Comparison of ENCODE assay signal across 9 cellular contexts in the genomic region with DNA sequence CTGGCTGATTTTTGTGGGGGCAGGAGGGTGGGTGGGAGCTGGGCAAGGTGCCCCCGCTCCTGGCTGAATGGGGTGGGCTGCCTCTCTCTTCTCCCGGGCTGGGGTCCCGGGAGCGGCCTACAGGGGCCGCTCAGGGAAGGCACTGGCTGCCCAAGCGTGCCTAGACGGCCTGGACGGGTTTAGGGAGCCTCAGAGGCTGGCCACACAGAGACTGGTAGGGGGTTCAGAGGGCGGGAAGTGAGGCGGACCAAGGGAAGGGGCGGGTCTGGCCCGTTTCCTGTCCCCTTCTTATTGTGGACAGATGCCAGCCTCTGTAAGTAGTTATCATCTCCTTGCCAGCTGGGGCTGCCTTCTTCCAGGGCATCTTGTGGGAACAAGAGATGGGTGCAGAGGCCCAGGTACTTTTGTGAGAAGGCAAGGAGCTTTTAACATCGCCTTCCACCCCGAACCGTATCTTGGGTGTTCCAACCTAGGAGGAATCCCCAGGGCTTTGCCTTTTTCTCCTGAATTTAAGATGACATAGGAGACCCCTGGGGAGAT. TPM values are rescaled to one million over a fixed set of nuclear protein-coding genes. Genes with fewer than 3 reads are reported as not detected.
DNase-seq lines count a peak whose midpoint lies in the region; FAIRE-seq and TF ChIP-seq lines count a peak whose summit lies in the region.
"Had no signal": no experiment of that assay in that cellular context is flagged by ENCODE, and none has a peak within 500 bp of the region (broad histone marks: within the 10 kb centered on the region; RNA-seq: fewer than 3 reads in every experiment).

No MANE protein-coding gene starts in this region.

- no peak overlapping the region for H2BK12ac ChIP-seq in H9 (ENCODE audit: insufficient read length, low read depth, low read length)

- H3K9me2 ChIP-seq in SU-DHL-6 (replicated peaks; ENCODE audit: insufficient read depth, low read length): no peaks in the 10 kb centered on the region

- H3K9me3 ChIP-seq in H9 (ENCODE audit: control insufficient read depth, low read depth, low read length): no peaks in the 10 kb centered on the region
- no peaks in the 10 kb centered on the region for H3K9me3 ChIP-seq in SU-DHL-6 (ENCODE audit: insufficient read depth, low read length)
- H3K9me3 ChIP-seq in esophagus muscularis mucosa: no peaks in the 10 kb centered on the region

- no peak overlapping the region for H3K14ac ChIP-seq in H9 (ENCODE audit: insufficient read depth, low read length)

- H3K4me2 ChIP-seq in H9 (ENCODE audit: insufficient read depth, insufficient read length, low read length) (peak overlapping the region; percentile 81), SU-DHL-6 (ENCODE audit: low read depth, low read length, poor library complexity, severe bottlenecking) (peak overlapping the region; percentile 92)
- H3K4me2 ChIP-seq: PC-9 had no signal

- H3K23me2 ChIP-seq in H9 (ENCODE audit: insufficient read length, low read depth, low read length, poor library complexity, severe bottlenecking): peaks cover 5% of the 10 kb centered on the region

- H3K27me3 Mint-ChIP-seq in H9 (ENCODE audit: low read depth): peaks cover 42% of the 10 kb centered on the region
- H3K27me3 Mint-ChIP-seq in nephron progenitor cell (ENCODE audit: low read depth, poor library complexity): peaks cover 62% of the 10 kb centered on the region

- H2BK5ac ChIP-seq in H9 (ENCODE audit: insufficient read length, low read length): no peak overlapping the region

- H3K9me3 Mint-ChIP-seq in H9 (no peaks in the 10 kb centered on the region; a peak in 1 of 5 replicates), nephron progenitor cell (no peaks in the 10 kb centered on the region)

- H3K4me3 ChIP-seq in SU-DHL-6 (ENCODE audit: insufficient read depth, low read length, poor library complexity, severe bottlenecking) (peak overlapping the region; percentile 61), esophagus muscularis mucosa (peak overlapping the region; percentile 55 to 65 (median 62))
- H3K4me3 ChIP-seq: PC-9 had no signal

- H3T11ph ChIP-seq in H9 (ENCODE audit: low read length): no peak overlapping the region

- H3K36me3 ChIP-seq in SU-DHL-6 (ENCODE audit: low read length) (no peaks in the 10 kb centered on the region), esophagus muscularis mucosa (peaks cover 3 to 19% (median 13%) of the 10 kb centered on the region in 4 donors)

- H4K8ac ChIP-seq in H9 (replicated peaks; ENCODE audit: insufficient read length, low read depth, low read length): no peak overlapping the region

- H3K9ac ChIP-seq in H9 (ENCODE audit: extremely low read depth, insufficient read length, low read length) (peak overlapping the region; percentile 45), SU-DHL-6 (ENCODE audit: low read length) (peak overlapping the region; percentile 59)

- H3K4me1 ChIP-seq in H9 (ENCODE audit: insufficient read depth, low read length): no peaks in the 10 kb centered on the region
- peaks cover 19 to 59% (median 48%) of the 10 kb centered on the region in 4 donors for H3K4me1 ChIP-seq in esophagus muscularis mucosa

- H3K4me1 Mint-ChIP-seq in H9: peaks cover 6 to 11% of the 10 kb centered on the region in 2 experiments
- H3K4me1 Mint-ChIP-seq in nephron progenitor cell: peaks cover 10% of the 10 kb centered on the region

- no peak overlapping the region for H2BK15ac ChIP-seq in H9 (ENCODE audit: low read depth, low read length)

- peaks cover 22% of the 10 kb centered on the region for H3F3A ChIP-seq in SU-DHL-6 (ENCODE audit: insufficient read depth)

- peak overlapping the region in 2 of 3 experiments; percentile 30 to 67; a peak in 1 of 7 replicates for H3K27ac Mint-ChIP-seq in H9
- H3K27ac Mint-ChIP-seq in nephron progenitor cell: no peak overlapping the region

- TF ChIP-seq EP300 in esophagus muscularis mucosa (IDR thresholded peaks at IDR 0.05): no peak

- H3K56ac ChIP-seq in H9 (ENCODE audit: insufficient read length, low read depth, low read length): no peak overlapping the region

- H3K36me3 Mint-ChIP-seq in H9 (ENCODE audit: insufficient read depth in 1 of 3, low read depth in 3 of 3) (peaks cover 9 to 19% (median 17%) of the 10 kb centered on the region in 3 experiments; a peak in 5 of 7 replicates), nephron progenitor cell (ENCODE audit: low read depth) (no peaks in the 10 kb centered on the region)

- no peaks in the 10 kb centered on the region for H3K79me2 ChIP-seq in H9 (ENCODE audit: insufficient read depth, low read length)
- H3K79me2 ChIP-seq in SU-DHL-6 (ENCODE audit: insufficient read depth, low read length): peaks cover 27% of the 10 kb centered on the region

- no peak overlapping the region for H3K4ac ChIP-seq in H9 (ENCODE audit: low read depth, low read length)

- H3K4me3 Mint-ChIP-seq in H9 (peak overlapping the region; percentile 86 to 95), nephron progenitor cell (peak overlapping the region; percentile 82)

- no peak for DNase-seq in GM12891 (ENCODE audit: insufficient read length, low spot score)
- DNase-seq in H9: peak; percentile 71
- no peak for DNase-seq in esophagus muscularis mucosa (ENCODE audit: extremely low spot score)
- DNase-seq in nephron progenitor cell: peak; percentile 20
- DNase-seq in activated effector memory CD4-positive, alpha-beta T cell treated with anti-CD3 and anti-CD28 coated beads, Interleukin-2, amount 50 U/mL, for 16 hours: no peak
- DNase-seq in NCI-H1417 (lab: John Stamatoyannopoulos, UW): no peak
- no peak for DNase-seq in NCI-H2029 treated with DMSO at 0.1 percent for 48 hours (lab: John Stamatoyannopoulos, UW)

- no peak overlapping the region for H3K23ac ChIP-seq in H9 (ENCODE audit: insufficient read length, low read depth, low read length)

- H3K79me1 ChIP-seq in H9 (ENCODE audit: insufficient read depth, low read depth, low read length, poor library complexity, severe bottlenecking): no peaks in the 10 kb centered on the region

- H2AFZ ChIP-seq in H9 (ENCODE audit: low read length): no peak overlapping the region
- peak overlapping the region; percentile 79 for H2AFZ ChIP-seq in SU-DHL-6 (ENCODE audit: low read depth, low read length, severe bottlenecking)
- H2AFZ ChIP-seq: PC-9 had no signal

- H2BK120ac ChIP-seq in H9 (ENCODE audit: low read depth, low read length, poor library complexity, severe bottlenecking): no peak overlapping the region

- H3K18ac ChIP-seq in H9 (ENCODE audit: insufficient read length, low read depth, low read length): no peak overlapping the region

- WGBS in H9 (ENCODE audit: extremely low coverage, insufficient read length, low lambda C conversion rate): no CpG with 5 or more reads among the region's 15 CpGs
- WGBS in esophagus muscularis mucosa: 43% methylated on average over 3 of the region's 15 CpGs

- H4K5ac ChIP-seq in H9 (ENCODE audit: insufficient read length, low read depth, low read length): no peak overlapping the region

- intact Hi-C loops in esophagus muscularis mucosa (cut with DNase I): no loop called here

- H4K91ac ChIP-seq in H9 (ENCODE audit: insufficient read length, low read depth, low read length): no peak overlapping the region

- no peak overlapping the region for H2AK5ac ChIP-seq in H9 (ENCODE audit: insufficient read length, low read length)

- FAIRE-seq in GM12891 (lab: Jason Lieb, UNC): peak; percentile 64

- no peak overlapping the region for H3K27ac ChIP-seq in H9 (ENCODE audit: insufficient read length, low read depth, low read length)
- H3K27ac ChIP-seq in SU-DHL-6 (ENCODE audit: low read depth, low read length): peak overlapping the region; percentile 87
- H3K27ac ChIP-seq in esophagus muscularis mucosa (replicated peaks in 1 of 4): peak overlapping the region; percentile 77 to 89 (median 81)
- H3K27ac ChIP-seq: PC-9 had no signal

- H3K27me3 ChIP-seq in H9 (ENCODE audit: insufficient read depth, low read length): peaks cover 7% of the 10 kb centered on the region; the same call in 1 of the 2 replicates
- no peaks in the 10 kb centered on the region for H3K27me3 ChIP-seq in SU-DHL-6 (ENCODE audit: low read length)
- peaks cover 0 to 3% (median 0%) of the 10 kb centered on the region in 4 donors for H3K27me3 ChIP-seq in esophagus muscularis mucosa

- H4K20me1 ChIP-seq in H9 (ENCODE audit: control insufficient read depth, insufficient read depth, insufficient read length) (no peaks in the 10 kb centered on the region), SU-DHL-6 (ENCODE audit: low read depth, low read length) (no peaks in the 10 kb centered on the region)

- no peak for TF ChIP-seq POLR2A in GM12891 (IDR thresholded peaks at IDR 0.05; ENCODE audit: low read depth, low read length)
- no peak for TF ChIP-seq POLR2A in esophagus muscularis mucosa (IDR thresholded peaks at IDR 0.05; ENCODE audit: low read depth)

- peak; percentile 42 for TF ChIP-seq CTCF in H9 (conservative IDR thresholded peaks at IDR 0.05)
- TF ChIP-seq CTCF in SU-DHL-6 (IDR thresholded peaks at IDR 0.05; ENCODE audit: insufficient read depth, low read length, poor library complexity, severe bottlenecking): no peak
- TF ChIP-seq CTCF in esophagus muscularis mucosa (IDR thresholded peaks at IDR 0.05): no peak
- TF ChIP-seq CTCF in nephron progenitor cell (IDR thresholded peaks at IDR 0.05): no peak

- H2BK20ac ChIP-seq in H9 (ENCODE audit: low read depth, low read length, poor library complexity, severe bottlenecking): no peak overlapping the region

TF ChIP-seq in GM12891, 5 proteins besides CTCF, POLR2A, EP300 and RAD21:
- TF ChIP-seq TAF1 (IDR thresholded peaks at IDR 0.05; ENCODE audit: low read depth, low read length): no peak
- TF ChIP-seq PAX5 (IDR thresholded peaks at IDR 0.05; ENCODE audit: insufficient read depth, low read length, severe bottlenecking): no peak
- TF ChIP-seq POU2F2 (IDR thresholded peaks at IDR 0.05; ENCODE audit: low read depth, low read length): no peak
- no peak for TF ChIP-seq POLR2AphosphoS5 (IDR thresholded peaks at IDR 0.05; ENCODE audit: low read depth, low read length)
- TF ChIP-seq SPI1 (IDR thresholded peaks at IDR 0.05; ENCODE audit: low read depth, low read length): no peak
TF ChIP-seq in GM12891: peak in this region for 0.

RNA-seq across cellular contexts. Expression of gene CD40, which starts 0.4 kb away (rescaled TPM):
- 130 TPM for polyA plus RNA-seq in GM12891 (2012; ENCODE audit: low read depth, missing spikeins)
- total RNA-seq in H9 (2021): 7.8 and 8.6 TPM in 2 replicates
- total RNA-seq in esophagus muscularis mucosa: 10 to 100 TPM in 3 of 4 donors, 1 to 10 TPM in 1; 10.0 to 21.6 (median 16.9) TPM

RNA-seq across cellular contexts. Expression of gene NCOA5, which starts 28.8 kb away (rescaled TPM):
- 13.5 TPM for polyA plus RNA-seq in GM12891 (2012; ENCODE audit: low read depth, missing spikeins)
- total RNA-seq in H9 (2021): 55.7 and 60.1 TPM in 2 replicates
- 10 to 100 TPM; 17.4 to 36.8 (median 29.9) TPM for total RNA-seq in esophagus muscularis mucosa

Comparison
In these comparisons a context has a peak if more than half of its experiments do, and no peak if none do; other contexts are left out.
1. DNase-seq: peak in H9 (single experiment) and nephron progenitor cell (single experiment); none in GM12891 (single experiment), esophagus muscularis mucosa (single experiment), activated effector memory CD4-positive, alpha-beta T cell treated with anti-CD3 and anti-CD28 coated beads, Interleukin-2, amount 50 U/mL, for 16 hours (single experiment), NCI-H1417 (0 of 3) and NCI-H2029 treated with DMSO at 0.1 percent for 48 hours (single experiment).